Comparison of ENCODE assay signal across 21 cellular contexts in the genomic region with DNA sequence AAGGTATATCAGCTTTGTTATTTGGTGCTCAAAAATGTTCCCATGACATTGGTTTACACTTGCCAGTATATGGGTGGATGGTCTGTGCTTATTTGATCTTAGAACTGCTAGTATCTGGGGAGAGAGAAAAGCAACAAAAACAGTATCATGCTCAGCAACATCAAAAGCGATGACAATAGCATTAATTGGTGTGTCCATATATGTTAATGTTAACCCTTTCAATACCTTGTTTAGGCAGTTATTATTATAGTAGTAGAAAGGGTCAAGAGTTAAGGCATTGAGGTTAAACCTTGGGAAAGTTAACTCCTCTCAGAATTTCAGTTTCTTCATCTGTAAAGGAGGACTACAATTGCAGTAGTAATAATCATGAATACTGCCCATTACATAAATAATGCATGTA.
"Had no signal": no experiment of that assay in that cellular context is flagged by ENCODE, and none has a peak within 500 bp of the region (broad histone marks: within the 10 kb centered on the region; RNA-seq: fewer than 3 reads in every experiment).

No MANE protein-coding gene starts in this region.

- H3K27ac ChIP-seq: dorsolateral prefrontal cortex, neutrophil, pancreas, skin epidermis, testis had no signal

- DNase-seq: cerebellar nuclear complex; dorsolateral prefrontal cortex; effector CD4-positive, alpha-beta T cell; head of caudate nucleus; hippocampal formation; left colon; natural killer cell; pancreas; spleen; stimulated activated CD4-positive, alpha-beta T cell treated with anti-CD3 and anti-CD28 coated beads, Interleukin-4, amount 100 ng/mL, for 4 hours; stimulated activated naive CD8-positive, alpha-beta T cell treated with anti-CD3 and anti-CD28 coated beads, Interleukin-15, Interleukin-2, amounts not matched to agents 100 U/mL and 50 U/mL, for 24 hours; substantia nigra; testis; tibial artery had no signal

- H3K4me1 ChIP-seq: testis had no signal

- H3K9me3 ChIP-seq: neutrophil, spleen, testis, tibial artery had no signal

- ATAC-seq: left colon; natural killer cell; pancreas; stimulated activated memory B cell treated with anti-CD40 and anti-IgM and Interleukin-4, amounts not matched to agents 10 μg/mL and 1 μg/mL and 100 μg/mL, for 72 hours; stimulated activated naive CD8-positive, alpha-beta T cell treated with anti-CD3 and anti-CD28 coated beads, Interleukin-15, Interleukin-2, amounts not matched to agents 100 U/mL and 50 U/mL, for 24 hours had no signal

- H3K4me3 ChIP-seq: dorsolateral prefrontal cortex, lung, pancreas, skin epidermis, spleen, testis, tibial artery had no signal

- H3K27me3 ChIP-seq: dorsolateral prefrontal cortex, neutrophil, pancreas, spleen, testis, tibial artery had no signal

- FAIRE-seq: colon, frontal cortex, islet of Langerhans, pancreas had no signal

- H3K36me3 ChIP-seq: neutrophil, pancreas, spleen, tibial artery had no signal
